Comparison of ENCODE assay signal across 23 cellular contexts in the genomic region with DNA sequence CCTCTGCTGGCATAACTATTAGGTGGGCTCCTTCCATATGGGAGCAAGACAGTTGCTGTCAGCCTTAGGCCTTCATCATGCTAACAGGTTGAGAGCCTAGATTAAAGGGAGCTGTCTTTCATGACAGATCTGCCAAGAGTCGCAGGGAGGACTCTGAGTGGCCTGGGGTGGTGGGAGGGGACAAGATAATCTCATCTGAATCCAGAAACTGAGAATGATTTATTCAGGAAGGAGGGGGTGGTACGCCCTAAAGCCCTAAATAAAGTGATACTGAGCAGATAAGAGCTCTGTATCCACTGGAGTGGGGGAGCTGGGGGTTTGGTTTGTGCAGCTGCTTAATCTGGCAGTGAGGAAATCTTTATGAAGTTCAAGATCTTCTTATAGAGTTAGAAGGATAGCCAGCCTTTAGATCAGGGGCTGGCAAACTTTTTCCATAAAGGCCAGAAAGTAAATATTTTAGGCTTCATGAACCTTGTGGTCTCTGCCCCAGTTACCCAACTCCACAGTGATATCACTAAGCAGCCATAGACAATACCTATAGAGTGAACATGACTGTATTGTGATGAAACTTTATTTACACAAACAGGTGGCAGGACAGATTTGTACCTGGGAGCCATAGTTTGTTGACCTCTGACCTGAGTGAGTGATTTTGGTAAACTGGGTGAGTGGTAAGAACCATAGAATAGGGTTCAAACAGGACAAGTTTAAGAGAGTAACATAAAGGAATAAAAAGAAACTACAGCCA. TPM values are rescaled to one million over a fixed set of nuclear protein-coding genes. Genes with fewer than 3 reads are reported as not detected.
DNase-seq lines count a peak whose midpoint lies in the region; ATAC-seq lines count a peak whose summit lies in the region.
"Had no signal": no experiment of that assay in that cellular context is flagged by ENCODE, and none has a peak within 500 bp of the region (broad histone marks: within the 10 kb centered on the region; RNA-seq: fewer than 3 reads in every experiment).

No MANE protein-coding gene starts in this region.

- intact Hi-C loops in activated CD4-positive, alpha-beta T cell treated with anti-CD3 and anti-CD28 coated beads for 36 hours (cut with DNase I, micrococcal nuclease) = no loop called here
- intact Hi-C loops in left colon (cut with DNase I, micrococcal nuclease) = no loop called here

- H3K27ac Mint-ChIP-seq in activated CD4-positive, alpha-beta T cell treated with anti-CD3 and anti-CD28 coated beads for 36 hours = no peak overlapping the region
- no peak overlapping the region for H3K27ac Mint-ChIP-seq in stimulated activated naive CD8-positive, alpha-beta T cell treated with anti-CD3 and anti-CD28 coated beads, Interleukin-15, amount 100 ng/mL, for 72 hours
- H3K27ac Mint-ChIP-seq: activated naive CD4-positive, alpha-beta T cell treated with anti-CD3 and anti-CD28 coated beads, Interleukin-2, amount 10 ng/mL, durations not matched to agents 7 days and 5 days; B cell; nephron progenitor cell had no signal

- POLR2A ChIA-PET in activated CD4-positive, alpha-beta T cell treated with anti-CD3 and anti-CD28 coated beads for 36 hours (lab: Charles Lee) = no interaction called here

- ATAC-seq in activated CD4-positive, alpha-beta T cell treated with anti-CD3 and anti-CD28 coated beads for 36 hours = peak; percentile 34
- ATAC-seq in left colon = peak; percentile 5
- peak; percentile 31 for ATAC-seq in stimulated activated naive CD8-positive, alpha-beta T cell treated with anti-CD3 and anti-CD28 coated beads, Interleukin-15, amount 100 ng/mL, for 72 hours
- no peak for ATAC-seq in GM21360 (IDR thresholded peaks at IDR 0.05; ENCODE audit: unreplicated experiment)
- no peak for ATAC-seq in HG03342 (IDR thresholded peaks at IDR 0.05; ENCODE audit: unreplicated experiment)

- no peaks in the 10 kb centered on the region for H3K27me3 Mint-ChIP-seq in activated CD4-positive, alpha-beta T cell treated with anti-CD3 and anti-CD28 coated beads for 36 hours
- H3K27me3 Mint-ChIP-seq in stimulated activated naive CD8-positive, alpha-beta T cell treated with anti-CD3 and anti-CD28 coated beads, Interleukin-15, amount 100 ng/mL, for 72 hours = no peaks in the 10 kb centered on the region
- H3K27me3 Mint-ChIP-seq: activated naive CD4-positive, alpha-beta T cell treated with anti-CD3 and anti-CD28 coated beads, Interleukin-2, amount 10 ng/mL, durations not matched to agents 7 days and 5 days; B cell had no signal

- no peak for DNase-seq in activated CD4-positive, alpha-beta T cell treated with anti-CD3 and anti-CD28 coated beads for 36 hours
- no peak for DNase-seq in activated CD4-positive, alpha-beta T cell treated with anti-CD3 and anti-CD28 coated beads for 4 hours
- DNase-seq in RPMI8226 (peak; percentile 18), left colon (no peak), SIG-M5 treated with dmso at 0.1 percent for 504 hours (lab: John Stamatoyannopoulos, UW; ENCODE audit: unreplicated experiment) (no peak)
- no peak for DNase-seq in stimulated activated naive CD8-positive, alpha-beta T cell treated with anti-CD3 and anti-CD28 coated beads, Interleukin-15, amount 100 ng/mL, for 72 hours
- DNase-seq: activated CD4-positive, CD25-positive, alpha-beta regulatory T cell treated with anti-CD3 and anti-CD28 coated beads, Interleukin-2, amount 50 U/mL, for 72 hours; activated naive CD4-positive, alpha-beta T cell treated with anti-CD3 and anti-CD28 coated beads, Interleukin-2, amount 10 ng/mL, durations not matched to agents 7 days and 5 days; anterior cingulate cortex; GDM1; GOT3; NCI-H187; NCI-H2171 treated with DMSO at 0.1 percent for 48 hours; NCI-H524; nephron progenitor cell; posterior cingulate gyrus; sigmoid colon; stimulated activated CD4-positive, alpha-beta T cell treated with anti-CD3 and anti-CD28 coated beads, Interleukin-15, amount 100 ng/mL, for 24 hours; T1000; trophoblast cell had no signal

- CTCF ChIA-PET in activated CD4-positive, alpha-beta T cell treated with anti-CD3 and anti-CD28 coated beads for 36 hours (lab: Charles Lee) = interaction anchor here (1.8 kb wide), 1 partner anchor 67 kb away, joined by 6 read pairs; no protein-coding TSS in a partner anchor

- no peaks in the 10 kb centered on the region for H3K36me3 Mint-ChIP-seq in activated CD4-positive, alpha-beta T cell treated with anti-CD3 and anti-CD28 coated beads for 36 hours (ENCODE audit: low read depth)
- H3K36me3 Mint-ChIP-seq: activated naive CD4-positive, alpha-beta T cell treated with anti-CD3 and anti-CD28 coated beads, Interleukin-2, amount 10 ng/mL, durations not matched to agents 7 days and 5 days had no signal

- H3K9me3 Mint-ChIP-seq in activated CD4-positive, alpha-beta T cell treated with anti-CD3 and anti-CD28 coated beads for 36 hours (ENCODE audit: low read depth) = peaks cover 4% of the 10 kb centered on the region
- H3K9me3 Mint-ChIP-seq in stimulated activated naive CD8-positive, alpha-beta T cell treated with anti-CD3 and anti-CD28 coated beads, Interleukin-15, amount 100 ng/mL, for 72 hours = peaks cover 0 to 7% of the 10 kb centered on the region in 2 donors
- H3K9me3 Mint-ChIP-seq: activated naive CD4-positive, alpha-beta T cell treated with anti-CD3 and anti-CD28 coated beads, Interleukin-2, amount 10 ng/mL, durations not matched to agents 7 days and 5 days had no signal

- no peak overlapping the region for H3K4me3 Mint-ChIP-seq in activated CD4-positive, alpha-beta T cell treated with anti-CD3 and anti-CD28 coated beads for 36 hours
- H3K4me3 Mint-ChIP-seq in stimulated activated naive CD8-positive, alpha-beta T cell treated with anti-CD3 and anti-CD28 coated beads, Interleukin-15, amount 100 ng/mL, for 72 hours = no peak overlapping the region
- H3K4me3 Mint-ChIP-seq: activated naive CD4-positive, alpha-beta T cell treated with anti-CD3 and anti-CD28 coated beads, Interleukin-2, amount 10 ng/mL, durations not matched to agents 7 days and 5 days; B cell; nephron progenitor cell had no signal

- peaks cover 20% of the 10 kb centered on the region for H3K4me1 Mint-ChIP-seq in activated CD4-positive, alpha-beta T cell treated with anti-CD3 and anti-CD28 coated beads for 36 hours
- H3K4me1 Mint-ChIP-seq in stimulated activated naive CD8-positive, alpha-beta T cell treated with anti-CD3 and anti-CD28 coated beads, Interleukin-15, amount 100 ng/mL, for 72 hours = peaks cover 23% of the 10 kb centered on the region
- H3K4me1 Mint-ChIP-seq: B cell had no signal

RNA-seq across cellular contexts. Expression of a gene that starts 9.7 kb away (rescaled TPM):
- 100 to 1,000 TPM; 146 to 173 TPM for total RNA-seq in activated CD4-positive, alpha-beta T cell treated with anti-CD3 and anti-CD28 coated beads for 36 hours
- 100 to 1,000 TPM; 204 to 205 TPM for total RNA-seq in left colon

Comparison
In these comparisons a context has a peak if more than half of its experiments do, and no peak if none do; other contexts are left out.
1. ATAC-seq: peak in activated CD4-positive, alpha-beta T cell treated with anti-CD3 and anti-CD28 coated beads for 36 hours (single experiment), left colon (single experiment) and stimulated activated naive CD8-positive, alpha-beta T cell treated with anti-CD3 and anti-CD28 coated beads, Interleukin-15, amount 100 ng/mL, for 72 hours (single experiment); none in GM21360 (single experiment) and HG03342 (single experiment).